ENCODE assay signal across 8 cellular contexts in the genomic region with DNA sequence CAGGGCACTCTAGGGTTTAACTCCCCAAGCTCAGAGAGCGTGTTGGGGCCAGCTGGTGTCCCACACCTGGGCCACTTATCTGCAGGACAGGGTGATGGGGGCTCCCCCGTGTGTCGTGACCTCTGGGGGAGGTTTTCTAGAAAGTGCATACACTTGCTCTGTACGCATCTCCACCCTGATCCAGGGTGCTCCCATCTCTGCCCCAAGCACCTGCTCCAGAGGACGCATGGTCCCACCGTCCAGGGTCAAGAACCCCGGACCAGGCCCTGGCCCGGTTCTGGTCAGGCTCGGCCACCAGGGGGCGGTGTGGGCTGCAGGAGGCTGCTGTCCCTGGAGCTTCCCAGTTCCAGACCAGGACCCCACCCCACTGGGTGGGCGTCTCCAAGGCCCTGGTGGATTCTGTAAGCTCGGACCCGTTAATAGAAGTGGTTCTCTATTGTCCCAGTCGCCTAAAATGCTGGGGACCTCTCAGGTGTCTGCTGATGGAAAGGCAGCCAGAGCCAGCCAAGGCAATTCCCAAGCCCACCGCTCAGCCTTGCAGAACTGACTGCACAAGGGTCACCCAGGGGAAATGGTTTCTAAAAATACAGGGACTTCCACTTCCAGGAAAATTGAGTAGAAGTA. TPM values are rescaled to one million over a fixed set of nuclear protein-coding genes. Genes with fewer than 3 reads are reported as not detected.
A peak's percentile ranks its signal among the peaks of the same experiment; 100 is the strongest.
DNase-seq lines count a peak whose midpoint lies in the region; ATAC-seq, FAIRE-seq and TF ChIP-seq lines count a peak whose summit lies in the region.

No MANE protein-coding gene starts in this region.

- TF ChIP-seq EP300 in stomach (IDR thresholded peaks at IDR 0.05), result no peak

- no peaks in the 10 kb centered on the region for H3K36me3 ChIP-seq in stomach

- H3K4me3 ChIP-seq in stomach, result no peak overlapping the region

- peak overlapping the region; percentile 19; the same call in 1 of the 2 replicates for H3K27ac ChIP-seq in VCaP
- H3K27ac ChIP-seq in stomach, result no peak overlapping the region

- no peaks in the 10 kb centered on the region for H3K4me1 ChIP-seq in stomach

- peaks cover 0 to 32% (median 6%) of the 10 kb centered on the region in 3 donors for H3K27me3 ChIP-seq in stomach

- intact Hi-C loops in stomach (cut with DNase I; ENCODE audit: low total_unique reads), result no loop called here

- no peak overlapping the region for H3K27ac Mint-ChIP-seq in chondrocyte (ENCODE audit: unreplicated experiment)

- peaks cover 7% of the 10 kb centered on the region for H3K36me3 Mint-ChIP-seq in chondrocyte (ENCODE audit: low read depth)

- peak; percentile 76 for TF ChIP-seq CTCF in GM12872 (IDR thresholded peaks at IDR 0.05; ENCODE audit: insufficient read depth, low read depth, low read length)
- peak; percentile 81 for TF ChIP-seq CTCF in VCaP (conservative IDR thresholded peaks at IDR 0.05)
- peak; percentile 85 for TF ChIP-seq CTCF in chondrocyte (IDR thresholded peaks at IDR 0.05)
- TF ChIP-seq CTCF in stomach (IDR thresholded peaks at IDR 0.05), result peak in 4 of 7 experiments; percentile 54 to 83 (median 70)

- H3K9me3 Mint-ChIP-seq in chondrocyte (ENCODE audit: low read depth), result peaks cover 8% of the 10 kb centered on the region

- 29 to 55% (median 31%) methylated on average over 7 to 15 of the region's 15 CpGs for WGBS in stomach, 5 donors

- no peak for ATAC-seq in HG02678 (IDR thresholded peaks at IDR 0.05; ENCODE audit: unreplicated experiment)
- ATAC-seq in HG03432 (IDR thresholded peaks at IDR 0.05; ENCODE audit: unreplicated experiment), result no peak

- DNase-seq in chondrocyte (ENCODE audit: low spot score) (peak; percentile 81), mesenteric fat pad (ENCODE audit: low spot score) (peak; percentile 91), stomach (peak; percentile 60), urothelium cell line (ENCODE audit: low spot score) (no peak)

- peaks cover 23% of the 10 kb centered on the region for H3K4me1 Mint-ChIP-seq in chondrocyte (ENCODE audit: low read depth)

- H3K4me3 Mint-ChIP-seq in chondrocyte (ENCODE audit: unreplicated experiment), result no peak overlapping the region

- H3K9me3 ChIP-seq in stomach, result no peaks in the 10 kb centered on the region

- no peak for TF ChIP-seq POLR2A in stomach (IDR thresholded peaks at IDR 0.05)

- peaks cover 5% of the 10 kb centered on the region for H3K27me3 Mint-ChIP-seq in chondrocyte (ENCODE audit: low read depth)

- no peak for FAIRE-seq in urothelium cell line (lab: Jason Lieb, UNC)

RNA-seq across cellular contexts. Expression of gene SEPTIN5, which starts 34.7 kb away (rescaled TPM):
- 113 to 214 TPM (median 197 TPM) in 3 replicates for total RNA-seq in chondrocyte
- total RNA-seq in mesenteric fat pad, result 7.0 TPM
- total RNA-seq in stomach, result 10 to 100 TPM in 3 of 5 donors, 1 to 10 TPM in 2; 1.2 to 38.8 (median 13.9) TPM
- 10 to 100 TPM in 2 of 3 donors, 1 to 10 TPM in 1; 8.2 to 16.0 (median 11.1) TPM for polyA plus RNA-seq in stomach

RNA-seq across cellular contexts. Expression of gene GP1BB, which starts 43.8 kb away (rescaled TPM):
- 36.4 to 63.4 TPM (median 56.0 TPM) in 3 replicates for total RNA-seq in chondrocyte
- total RNA-seq in mesenteric fat pad, result 1.8 TPM
- total RNA-seq in stomach, result 10 to 100 TPM in 1 of 5 donors, 1 to 10 TPM in 2, not detected in 2; 2.4 to 27.8 (median 9.3) TPM
- polyA plus RNA-seq in stomach, result 10 to 100 TPM in 1 of 3 donors, 1 to 10 TPM in 2; 5.5 to 12.4 (median 8.0) TPM
